29 cellular contexts compared by ENCODE assay signal in the genomic region with DNA sequence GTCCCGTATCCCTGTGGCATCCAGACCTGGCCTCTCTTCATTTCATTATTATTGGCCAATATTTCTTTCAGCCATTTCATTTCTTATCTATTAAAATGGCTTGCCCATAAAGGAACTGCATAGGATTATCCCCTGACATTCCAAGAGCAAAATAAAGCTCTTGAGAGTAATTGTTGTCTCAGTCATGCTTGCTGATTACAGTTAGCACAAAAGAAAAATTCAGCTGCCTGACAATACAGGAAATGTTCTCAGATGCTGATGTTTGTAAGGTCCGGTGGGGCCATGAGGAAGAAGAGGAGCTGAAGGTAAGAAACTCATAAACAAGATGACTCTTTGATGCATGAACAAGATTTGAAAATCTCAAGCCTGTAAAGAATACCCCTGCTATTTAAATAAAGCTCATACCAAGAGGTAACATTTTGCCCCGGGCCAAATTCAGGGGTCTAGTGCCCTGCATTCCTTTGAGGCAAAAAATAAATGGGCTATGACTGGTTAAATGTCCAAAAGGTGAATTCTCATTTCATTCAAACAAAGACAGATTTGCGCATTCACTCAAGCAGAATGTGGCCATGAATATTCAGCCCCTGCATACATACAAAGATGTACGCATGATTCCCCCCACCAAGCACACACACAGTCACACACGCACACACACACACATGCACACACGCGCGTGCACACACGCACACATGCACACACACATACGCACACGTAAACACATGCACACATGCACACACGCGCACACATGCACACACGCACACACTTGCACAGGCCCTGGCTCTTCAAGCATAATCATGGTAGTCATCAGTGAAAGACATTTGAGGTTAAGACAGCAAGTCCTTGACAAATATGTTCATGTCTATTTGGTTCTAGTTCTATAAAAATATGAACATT. TPM values are rescaled to one million over a fixed set of nuclear protein-coding genes. Genes with fewer than 3 reads are reported as not detected.
DNase-seq lines count a peak whose midpoint lies in the region; ATAC-seq and TF ChIP-seq lines count a peak whose summit lies in the region.
"Had no signal": no experiment of that assay in that cellular context is flagged by ENCODE, and none has a peak within 500 bp of the region (broad histone marks: within the 10 kb centered on the region; RNA-seq: fewer than 3 reads in every experiment).

No MANE protein-coding gene starts in this region.

- intact Hi-C loops in activated CD4-positive, alpha-beta T cell treated with anti-CD3 and anti-CD28 coated beads, Interleukin-2, amount 10 ng/mL, durations not matched to agents 24 days and 14 days (cut with micrococcal nuclease) = loop anchor here (2.0 kb wide), 2 partner anchors 27 to 33 kb away; no protein-coding TSS in a partner anchor
- intact Hi-C loops in heart left ventricle (cut with DNase I) = no loop called here

- no peaks in the 10 kb centered on the region for H3K36me3 ChIP-seq in ACC112 (ENCODE audit: insufficient read depth, low read length)
- H3K36me3 ChIP-seq in RWPE2 (ENCODE audit: low read depth) = peaks cover 24% of the 10 kb centered on the region
- peaks cover 66% of the 10 kb centered on the region for H3K36me3 ChIP-seq in neutrophil
- no peaks in the 10 kb centered on the region for H3K36me3 ChIP-seq in heart left ventricle
- H3K36me3 ChIP-seq: colonic mucosa, gastrocnemius medialis, pancreas, transverse colon had no signal

- H3K4me1 Mint-ChIP-seq in activated CD4-positive, alpha-beta T cell treated with anti-CD3 and anti-CD28 coated beads, Interleukin-2, amount 10 ng/mL, durations not matched to agents 24 days and 14 days = peaks cover 31% of the 10 kb centered on the region
- H3K4me1 Mint-ChIP-seq: IgD-negative memory B cell had no signal

- peak overlapping the region; percentile 95 for H3K27ac ChIP-seq in ACC112 (ENCODE audit: low read depth, low read length)
- H3K27ac ChIP-seq in RWPE2 (ENCODE audit: poor library complexity, severe bottlenecking) = peak overlapping the region; percentile 87
- peak overlapping the region; percentile 91 for H3K27ac ChIP-seq in neutrophil
- H3K27ac ChIP-seq in heart left ventricle = no peak overlapping the region
- H3K27ac ChIP-seq: colonic mucosa, esophagus squamous epithelium, gastrocnemius medialis, lower lobe of right lung, pancreas, transverse colon had no signal

- no peaks in the 10 kb centered on the region for H3K9me3 Mint-ChIP-seq in activated CD4-positive, alpha-beta T cell treated with anti-CD3 and anti-CD28 coated beads, Interleukin-2, amount 10 ng/mL, durations not matched to agents 24 days and 14 days

- WGBS in heart left ventricle, 4 donors = 87 to 89% (median 88%) methylated on average over 15 of the region's 15 CpGs

- no peaks in the 10 kb centered on the region for H3K79me2 ChIP-seq in ACC112 (ENCODE audit: control insufficient read depth, insufficient read depth, low read length, unreplicated experiment)

- peaks cover 2% of the 10 kb centered on the region for H3K27me3 Mint-ChIP-seq in activated CD4-positive, alpha-beta T cell treated with anti-CD3 and anti-CD28 coated beads, Interleukin-2, amount 10 ng/mL, durations not matched to agents 24 days and 14 days
- H3K27me3 Mint-ChIP-seq: IgD-negative memory B cell had no signal

- no peak for TF ChIP-seq POLR2A in heart left ventricle (IDR thresholded peaks at IDR 0.05)

- H3K27me3 ChIP-seq in ACC112 (ENCODE audit: insufficient read depth, low read length) (no peaks in the 10 kb centered on the region), RWPE2 (ENCODE audit: insufficient read depth, poor library complexity, severe bottlenecking) (no peaks in the 10 kb centered on the region), neutrophil (no peaks in the 10 kb centered on the region), heart left ventricle (no peaks in the 10 kb centered on the region)
- H3K27me3 ChIP-seq: colonic mucosa, esophagus squamous epithelium, gastrocnemius medialis had no signal

- ATAC-seq in RWPE2 (ENCODE audit: low read depth) (no peak), HG02571 (IDR thresholded peaks at IDR 0.05; ENCODE audit: unreplicated experiment) (no peak), heart left ventricle (no peak)
- ATAC-seq: effector memory CD8-positive, alpha-beta T cell; gastrocnemius medialis; lower lobe of right lung; pancreas; sciatic nerve; SK-N-SH treated with all-trans-retinoic acid at 6 μM for 48 hours had no signal

- DNase-seq in RWPE2 (ENCODE audit: low spot score) (no peak), left kidney (ENCODE audit: low read depth, low spot score) (peak; percentile 85), OCI-M2 (lab: John Stamatoyannopoulos, UW; ENCODE audit: unreplicated experiment) (no peak), heart left ventricle (no peak)
- no peak for DNase-seq in activated CD4-positive, alpha-beta T cell treated with anti-CD3 and anti-CD28 coated beads, Interleukin-2, amount 10 ng/mL, durations not matched to agents 24 days and 14 days
- DNase-seq: activated CD4-positive, alpha-beta T cell treated with anti-CD3 and anti-CD28 coated beads for 4 hours; activated naive CD4-positive, alpha-beta T cell treated with Interleukin-2 at 50 U/mL for 16 hours; activated T-cell treated with anti-CD3 and anti-CD28 coated beads, Interleukin-2, amount 50 U/mL, for 48 hours; amniotic stem cell; Calu3; colonic mucosa; DND-41; effector memory CD8-positive, alpha-beta T cell; esophagus squamous epithelium; gastrocnemius medialis; hippocampal formation; lower lobe of right lung; NCI-H1092; NCI-H1930; NCI-H226; pancreas; stimulated activated CD8-positive, alpha-beta memory T cell treated with anti-CD3 and anti-CD28 coated beads, Interleukin-4, amount 100 ng/mL, for 48 hours; transverse colon had no signal

- H3K9me3 ChIP-seq in RWPE2 (ENCODE audit: severe bottlenecking) (no peaks in the 10 kb centered on the region), neutrophil (no peaks in the 10 kb centered on the region), heart left ventricle (no peaks in the 10 kb centered on the region)
- H3K9me3 ChIP-seq: colonic mucosa, esophagus squamous epithelium, gastrocnemius medialis, lower lobe of right lung, pancreas, transverse colon had no signal

- TF ChIP-seq CTCF in RWPE2 (IDR thresholded peaks at IDR 0.05; ENCODE audit: poor library complexity, severe bottlenecking) (no peak), neutrophil (IDR thresholded peaks at IDR 0.05) (no peak), heart left ventricle (IDR thresholded peaks at IDR 0.05) (no peak)

- H3K4me3 ChIP-seq in ACC112 (ENCODE audit: low read depth, low read length) (no peak overlapping the region), RWPE2 (ENCODE audit: severe bottlenecking) (no peak overlapping the region), neutrophil (ENCODE audit: low read depth in 1 of 2, low read length in 1 of 2) (no peak overlapping the region), heart left ventricle (no peak overlapping the region)
- H3K4me3 ChIP-seq: colonic mucosa, esophagus squamous epithelium, gastrocnemius medialis, lower lobe of right lung, pancreas, transverse colon had no signal

- no peak overlapping the region for H2AFZ ChIP-seq in ACC112 (ENCODE audit: low read length, unreplicated experiment)

- H3K4me1 ChIP-seq in ACC112 (ENCODE audit: control insufficient read depth, insufficient read depth, low read length, unreplicated experiment) (peaks cover 74% of the 10 kb centered on the region), RWPE2 (ENCODE audit: insufficient read depth, poor library complexity, severe bottlenecking) (peaks cover 47% of the 10 kb centered on the region), neutrophil (ENCODE audit: control insufficient read depth in 1 of 2, insufficient read depth in 1 of 2, low read depth in 1 of 2, low read length in 1 of 2) (peaks cover 58 to 67% of the 10 kb centered on the region in 2 experiments), heart left ventricle (peaks cover 0 to 22% (median 9%) of the 10 kb centered on the region in 12 donors)
- H3K4me1 ChIP-seq: colonic mucosa had no signal

- no peak overlapping the region for H3K27ac Mint-ChIP-seq in activated CD4-positive, alpha-beta T cell treated with anti-CD3 and anti-CD28 coated beads, Interleukin-2, amount 10 ng/mL, durations not matched to agents 24 days and 14 days
- H3K27ac Mint-ChIP-seq: effector memory CD8-positive, alpha-beta T cell; IgD-negative memory B cell had no signal

- H3K36me3 Mint-ChIP-seq in activated CD4-positive, alpha-beta T cell treated with anti-CD3 and anti-CD28 coated beads, Interleukin-2, amount 10 ng/mL, durations not matched to agents 24 days and 14 days (ENCODE audit: low read depth) = no peaks in the 10 kb centered on the region
- H3K36me3 Mint-ChIP-seq: IgD-negative memory B cell had no signal

- no peak overlapping the region for H3K4me3 Mint-ChIP-seq in activated CD4-positive, alpha-beta T cell treated with anti-CD3 and anti-CD28 coated beads, Interleukin-2, amount 10 ng/mL, durations not matched to agents 24 days and 14 days
- H3K4me3 Mint-ChIP-seq: effector memory CD8-positive, alpha-beta T cell; IgD-negative memory B cell had no signal

RNA-seq across cellular contexts. Expression of a gene that starts 44.8 kb away (rescaled TPM):
- 2.0 and 2.3 TPM in 2 replicates for total RNA-seq in activated CD4-positive, alpha-beta T cell treated with anti-CD3 and anti-CD28 coated beads, Interleukin-2, amount 10 ng/mL, durations not matched to agents 24 days and 14 days
- 1 to 10 TPM in 4 of 9 donors, under 1 TPM in 5; 0.07 to 1.8 (median 0.54) TPM for total RNA-seq in heart left ventricle
- under 1 TPM; 0.15 to 0.38 TPM for polyA plus RNA-seq in heart left ventricle
- polyA plus RNA-seq: IgD-negative memory B cell had no signal

Comparison
In these comparisons a context has a peak if more than half of its experiments do, and no peak if none do; other contexts are left out.
1. H3K27ac ChIP-seq: peak in ACC112 (single experiment), RWPE2 (single experiment) and neutrophil (single experiment); none in heart left ventricle (0 of 12).